13 cellular contexts compared by ENCODE assay signal in genomic region chr9:96484521-96484931, GRCh38. TPM values are rescaled to one million over a fixed set of nuclear protein-coding genes. Genes with fewer than 3 reads are reported as not detected.
DNase-seq lines count a peak whose midpoint lies in the region; ATAC-seq and TF ChIP-seq lines count a peak whose summit lies in the region.
"Had no signal": no experiment of that assay in that cellular context is flagged by ENCODE, and none has a peak within 500 bp of the region (broad histone marks: within the 10 kb centered on the region; RNA-seq: fewer than 3 reads in every experiment).

No MANE protein-coding gene starts in this region.

- ATAC-seq in activated CD8-positive, alpha-beta memory T cell treated with anti-CD3 and anti-CD28 coated beads, Interleukin-2, amount 10 ng/mL, durations not matched to agents 7 days and 5 days, result peak; percentile 42
- ATAC-seq in HG02571 (IDR thresholded peaks at IDR 0.05; ENCODE audit: unreplicated experiment) (peak; percentile 89), HG03565 (IDR thresholded peaks at IDR 0.05; ENCODE audit: unreplicated experiment) (peak; percentile 94)
- ATAC-seq in stimulated activated naive B cell treated with anti-CD40 and anti-IgM and Interleukin-4, amounts not matched to agents 10 μg/mL and 1 μg/mL and 100 μg/mL, for 72 hours (replicated peaks), result peak; percentile 99
- ATAC-seq: A549 had no signal

- CTCF ChIA-PET in activated CD8-positive, alpha-beta memory T cell treated with anti-CD3 and anti-CD28 coated beads, Interleukin-2, amount 10 ng/mL, durations not matched to agents 7 days and 5 days (lab: Charles Lee), result no interaction called here

- H3K27ac Mint-ChIP-seq in activated CD8-positive, alpha-beta memory T cell treated with anti-CD3 and anti-CD28 coated beads, Interleukin-2, amount 10 ng/mL, durations not matched to agents 7 days and 5 days, result peak overlapping the region; percentile 24
- no peak overlapping the region for H3K27ac Mint-ChIP-seq in stimulated activated naive B cell treated with anti-CD40 and anti-IgM and Interleukin-4, amounts not matched to agents 10 μg/mL and 1 μg/mL and 100 μg/mL, for 72 hours

- H3K4me1 Mint-ChIP-seq in activated CD8-positive, alpha-beta memory T cell treated with anti-CD3 and anti-CD28 coated beads, Interleukin-2, amount 10 ng/mL, durations not matched to agents 7 days and 5 days, result peaks cover 24% of the 10 kb centered on the region
- H3K4me1 Mint-ChIP-seq in stimulated activated naive B cell treated with anti-CD40 and anti-IgM and Interleukin-4, amounts not matched to agents 10 μg/mL and 1 μg/mL and 100 μg/mL, for 72 hours, result peaks cover 11 to 23% of the 10 kb centered on the region in 2 donors

- peaks cover 0 to 41% (median 8%) of the 10 kb centered on the region in 4 donors for H3K4me1 ChIP-seq in tibial nerve
- H3K4me1 ChIP-seq: colonic mucosa had no signal

- DNase-seq in activated CD8-positive, alpha-beta memory T cell treated with anti-CD3 and anti-CD28 coated beads, Interleukin-2, amount 10 ng/mL, durations not matched to agents 7 days and 5 days, result no peak
- DNase-seq in activated CD8-positive, alpha-beta memory T cell treated with anti-CD3 and anti-CD28 coated beads for 24 hours, result no peak
- DNase-seq in stimulated activated naive B cell treated with anti-CD40 and anti-IgM and Interleukin-4, amounts not matched to agents 10 μg/mL and 1 μg/mL and 100 μg/mL, for 72 hours, result no peak
- no peak for DNase-seq in tibial nerve (ENCODE audit: low spot score in 2 of 2)
- no peak for DNase-seq in Kasumi-1 (lab: John Stamatoyannopoulos, UW)
- DNase-seq in RKO (ENCODE audit: low spot score), result no peak
- DNase-seq: activated CD4-positive, CD25-positive, alpha-beta regulatory T cell; colonic mucosa; GOT3; trophoblast cell had no signal

- no peaks in the 10 kb centered on the region for H3K9me3 ChIP-seq in tibial nerve
- H3K9me3 ChIP-seq: A549, colonic mucosa had no signal

- peak overlapping the region in 1 of 4 donors; percentile 57 for H3K27ac ChIP-seq in tibial nerve
- H3K27ac ChIP-seq: A549, colonic mucosa had no signal

- no peak overlapping the region for H3K4me3 Mint-ChIP-seq in activated CD8-positive, alpha-beta memory T cell treated with anti-CD3 and anti-CD28 coated beads, Interleukin-2, amount 10 ng/mL, durations not matched to agents 7 days and 5 days
- no peak overlapping the region for H3K4me3 Mint-ChIP-seq in stimulated activated naive B cell treated with anti-CD40 and anti-IgM and Interleukin-4, amounts not matched to agents 10 μg/mL and 1 μg/mL and 100 μg/mL, for 72 hours

- H3K4me3 ChIP-seq in tibial nerve, result no peak overlapping the region
- H3K4me3 ChIP-seq: A549, colonic mucosa had no signal

- TF ChIP-seq EP300 in tibial nerve (IDR thresholded peaks at IDR 0.05), result no peak

- no peaks in the 10 kb centered on the region for H3K27me3 ChIP-seq in tibial nerve
- H3K27me3 ChIP-seq: colonic mucosa had no signal

- H3K36me3 ChIP-seq in tibial nerve, result peaks cover 0 to 51% (median 6%) of the 10 kb centered on the region in 3 donors
- H3K36me3 ChIP-seq: colonic mucosa had no signal

- no peaks in the 10 kb centered on the region for H3K9me3 Mint-ChIP-seq in activated CD8-positive, alpha-beta memory T cell treated with anti-CD3 and anti-CD28 coated beads, Interleukin-2, amount 10 ng/mL, durations not matched to agents 7 days and 5 days (ENCODE audit: low read depth)
- H3K9me3 Mint-ChIP-seq in stimulated activated naive B cell treated with anti-CD40 and anti-IgM and Interleukin-4, amounts not matched to agents 10 μg/mL and 1 μg/mL and 100 μg/mL, for 72 hours, result no peaks in the 10 kb centered on the region

- H3K27me3 Mint-ChIP-seq in activated CD8-positive, alpha-beta memory T cell treated with anti-CD3 and anti-CD28 coated beads, Interleukin-2, amount 10 ng/mL, durations not matched to agents 7 days and 5 days, result no peaks in the 10 kb centered on the region
- H3K27me3 Mint-ChIP-seq in stimulated activated naive B cell treated with anti-CD40 and anti-IgM and Interleukin-4, amounts not matched to agents 10 μg/mL and 1 μg/mL and 100 μg/mL, for 72 hours, result no peaks in the 10 kb centered on the region

- 85 to 90% methylated on average over 4 of the region's 4 CpGs for WGBS in tibial nerve, 2 donors

- peaks cover 24% of the 10 kb centered on the region for H3K36me3 Mint-ChIP-seq in activated CD8-positive, alpha-beta memory T cell treated with anti-CD3 and anti-CD28 coated beads, Interleukin-2, amount 10 ng/mL, durations not matched to agents 7 days and 5 days
- peaks cover 38 to 53% of the 10 kb centered on the region in 2 donors for H3K36me3 Mint-ChIP-seq in stimulated activated naive B cell treated with anti-CD40 and anti-IgM and Interleukin-4, amounts not matched to agents 10 μg/mL and 1 μg/mL and 100 μg/mL, for 72 hours

- no peak for TF ChIP-seq POLR2A in tibial nerve (IDR thresholded peaks at IDR 0.05)

- TF ChIP-seq CTCF in tibial nerve (IDR thresholded peaks at IDR 0.05), result no peak

RNA-seq across cellular contexts. Expression of gene HABP4, which starts 34.6 kb away (rescaled TPM):
- 10 to 100 TPM in 1 of 2 experiments, 1 to 10 TPM in 1; 7.7 to 11.6 TPM for total RNA-seq in activated CD8-positive, alpha-beta memory T cell treated with anti-CD3 and anti-CD28 coated beads, Interleukin-2, amount 10 ng/mL, durations not matched to agents 7 days and 5 days
- 10 to 100 TPM; 42.8 to 50.0 (median 46.3) TPM for total RNA-seq in tibial nerve

Comparison
In these comparisons a context has a peak if more than half of its experiments do, and no peak if none do; other contexts are left out.
1. ATAC-seq: peak in every context shown above with its lines; median percentile 99 in stimulated activated naive B cell treated with anti-CD40 and anti-IgM and Interleukin-4, amounts not matched to agents 10 μg/mL and 1 μg/mL and 100 μg/mL, for 72 hours; 94 in HG03565; 89 in HG02571; 42 in activated CD8-positive, alpha-beta memory T cell treated with anti-CD3 and anti-CD28 coated beads, Interleukin-2, amount 10 ng/mL, durations not matched to agents 7 days and 5 days.